In the genomic region with DNA sequence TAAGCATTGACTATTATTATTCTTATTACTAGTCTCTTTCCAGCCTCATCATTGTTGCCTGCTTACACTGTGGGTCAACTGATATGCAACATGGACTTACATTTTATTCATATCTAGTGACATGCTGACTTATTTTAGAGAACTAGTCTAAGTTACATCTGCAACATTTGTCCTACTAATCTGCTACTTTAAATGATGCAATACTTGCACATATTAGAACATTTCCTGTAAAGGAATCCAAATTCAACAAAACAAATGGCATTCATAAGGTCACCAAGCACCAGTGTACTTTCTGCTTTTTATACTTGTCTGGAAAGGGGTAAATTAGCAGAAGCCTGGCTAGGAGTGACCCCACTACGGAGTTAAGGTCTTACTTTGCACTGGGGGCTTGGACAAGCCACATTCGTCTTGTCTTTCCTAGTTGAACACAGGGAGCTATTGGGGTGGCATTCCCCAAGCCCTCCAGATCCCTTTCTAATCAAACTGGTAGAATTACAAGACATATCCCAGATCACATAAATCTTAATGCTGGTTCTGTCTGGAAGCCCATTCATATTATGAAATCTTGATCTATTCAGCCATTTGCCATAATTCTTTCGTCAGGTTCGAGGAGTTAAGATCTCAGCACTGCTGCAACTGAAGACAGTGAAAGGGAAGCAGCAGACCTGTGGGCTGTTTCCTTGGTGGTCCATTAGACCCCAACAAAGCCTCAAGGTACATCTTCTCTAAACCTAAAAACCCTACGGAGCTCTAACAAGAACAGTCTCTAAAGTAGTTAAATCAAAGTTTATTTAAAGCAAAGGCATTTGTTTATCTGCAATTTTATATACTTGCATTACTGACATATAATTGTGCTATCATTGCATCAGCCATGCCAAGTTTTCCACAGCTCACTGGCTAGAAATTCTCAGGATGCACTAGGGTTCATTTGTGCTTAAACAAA, we compare ENCODE assay signal across 9 cellular contexts. TPM values are rescaled to one million over a fixed set of nuclear protein-coding genes. Genes with fewer than 3 reads are reported as not detected.
DNase-seq lines count a peak whose midpoint lies in the region; ATAC-seq and TF ChIP-seq lines count a peak whose summit lies in the region.
"Had no signal": no experiment of that assay in that cellular context is flagged by ENCODE, and none has a peak within 500 bp of the region (broad histone marks: within the 10 kb centered on the region; RNA-seq: fewer than 3 reads in every experiment).

No MANE protein-coding gene starts in this region.

- no peaks in the 10 kb centered on the region for H3K36me3 Mint-ChIP-seq in dendritic cell treated with granulocyte-macrophage colony-stimulating factor and Interleukin-4, amounts not matched to agents 40 ng/mL and 50 ng/mL, for 4 days (ENCODE audit: low read depth)
- H3K36me3 Mint-ChIP-seq in stimulated activated naive B cell treated with anti-CD40 and anti-IgM and Interleukin-4, amounts not matched to agents 10 μg/mL and 1 μg/mL and 100 μg/mL, for 72 hours, result no peaks in the 10 kb centered on the region

- intact Hi-C loops in dendritic cell treated with granulocyte-macrophage colony-stimulating factor and Interleukin-4, amounts not matched to agents 40 ng/mL and 50 ng/mL, for 4 days (cut with micrococcal nuclease), result no loop called here

- H3K4me3 ChIP-seq in NB4 (ENCODE audit: low read depth, low read length), result peak overlapping the region; percentile 29

- peak overlapping the region; percentile 61 for H3K27ac Mint-ChIP-seq in dendritic cell treated with granulocyte-macrophage colony-stimulating factor and Interleukin-4, amounts not matched to agents 40 ng/mL and 50 ng/mL, for 4 days
- no peak overlapping the region for H3K27ac Mint-ChIP-seq in stimulated activated naive B cell treated with anti-CD40 and anti-IgM and Interleukin-4, amounts not matched to agents 10 μg/mL and 1 μg/mL and 100 μg/mL, for 72 hours

- peaks cover 31% of the 10 kb centered on the region for H3K4me1 Mint-ChIP-seq in dendritic cell treated with granulocyte-macrophage colony-stimulating factor and Interleukin-4, amounts not matched to agents 40 ng/mL and 50 ng/mL, for 4 days (ENCODE audit: low read depth)
- H3K4me1 Mint-ChIP-seq in stimulated activated naive B cell treated with anti-CD40 and anti-IgM and Interleukin-4, amounts not matched to agents 10 μg/mL and 1 μg/mL and 100 μg/mL, for 72 hours, result peaks cover 0 to 2% of the 10 kb centered on the region in 2 donors

- DNase-seq in CD1c-positive myeloid dendritic cell (ENCODE audit: extremely low spot score) (peak; percentile 59), NB4 (ENCODE audit: low read depth) (peak; percentile 72), omental fat pad (ENCODE audit: low spot score) (no peak), HK-2 (ENCODE audit: unreplicated experiment) (no peak), substantia nigra (lab: John Stamatoyannopoulos, UW) (no peak)
- no peak for DNase-seq in stimulated activated naive B cell treated with anti-CD40 and anti-IgM and Interleukin-4, amounts not matched to agents 10 μg/mL and 1 μg/mL and 100 μg/mL, for 72 hours
- DNase-seq: stimulated activated CD8-positive, alpha-beta memory T cell treated with anti-CD3 and anti-CD28 coated beads, Interleukin-4, amount 100 ng/mL, for 48 hours had no signal

- H3K27me3 Mint-ChIP-seq in dendritic cell treated with granulocyte-macrophage colony-stimulating factor and Interleukin-4, amounts not matched to agents 40 ng/mL and 50 ng/mL, for 4 days, result no peaks in the 10 kb centered on the region
- no peaks in the 10 kb centered on the region for H3K27me3 Mint-ChIP-seq in stimulated activated naive B cell treated with anti-CD40 and anti-IgM and Interleukin-4, amounts not matched to agents 10 μg/mL and 1 μg/mL and 100 μg/mL, for 72 hours

- H3K4me3 Mint-ChIP-seq in dendritic cell treated with granulocyte-macrophage colony-stimulating factor and Interleukin-4, amounts not matched to agents 40 ng/mL and 50 ng/mL, for 4 days, result no peak overlapping the region
- H3K4me3 Mint-ChIP-seq in stimulated activated naive B cell treated with anti-CD40 and anti-IgM and Interleukin-4, amounts not matched to agents 10 μg/mL and 1 μg/mL and 100 μg/mL, for 72 hours, result no peak overlapping the region

- H3K27ac ChIP-seq in substantia nigra (ENCODE audit: low read depth, low read length, poor library complexity, severe bottlenecking), result no peak overlapping the region

- TF ChIP-seq CTCF in NB4 (IDR thresholded peaks at IDR 0.05; ENCODE audit: low read depth, low read length) (no peak), omental fat pad (IDR thresholded peaks at IDR 0.05) (no peak)

- ATAC-seq in omental fat pad (ENCODE audit: low FRiP score) (peak; percentile 50), HG03432 (IDR thresholded peaks at IDR 0.05; ENCODE audit: unreplicated experiment) (no peak)
- ATAC-seq in stimulated activated naive B cell treated with anti-CD40 and anti-IgM and Interleukin-4, amounts not matched to agents 10 μg/mL and 1 μg/mL and 100 μg/mL, for 72 hours (replicated peaks), result no peak

- no peak for TF ChIP-seq POLR2A in NB4 (IDR thresholded peaks at IDR 0.05; ENCODE audit: extremely low read depth, insufficient read length)

- no peaks in the 10 kb centered on the region for H3K9me3 Mint-ChIP-seq in dendritic cell treated with granulocyte-macrophage colony-stimulating factor and Interleukin-4, amounts not matched to agents 40 ng/mL and 50 ng/mL, for 4 days
- no peaks in the 10 kb centered on the region for H3K9me3 Mint-ChIP-seq in stimulated activated naive B cell treated with anti-CD40 and anti-IgM and Interleukin-4, amounts not matched to agents 10 μg/mL and 1 μg/mL and 100 μg/mL, for 72 hours

RNA-seq across cellular contexts. Expression of gene RTN4, which starts 49.9 kb away (rescaled TPM):
- total RNA-seq in omental fat pad, result 100 to 1,000 TPM; 308 to 566 (median 400) TPM

Comparison
In these comparisons a context has a peak if more than half of its experiments do, and no peak if none do; other contexts are left out.
1. DNase-seq: peak in CD1c-positive myeloid dendritic cell (single experiment) and NB4 (single experiment); none in omental fat pad (single experiment), HK-2 (single experiment), substantia nigra (0 of 49) and stimulated activated naive B cell treated with anti-CD40 and anti-IgM and Interleukin-4, amounts not matched to agents 10 μg/mL and 1 μg/mL and 100 μg/mL, for 72 hours (single experiment).